In the genomic region with DNA sequence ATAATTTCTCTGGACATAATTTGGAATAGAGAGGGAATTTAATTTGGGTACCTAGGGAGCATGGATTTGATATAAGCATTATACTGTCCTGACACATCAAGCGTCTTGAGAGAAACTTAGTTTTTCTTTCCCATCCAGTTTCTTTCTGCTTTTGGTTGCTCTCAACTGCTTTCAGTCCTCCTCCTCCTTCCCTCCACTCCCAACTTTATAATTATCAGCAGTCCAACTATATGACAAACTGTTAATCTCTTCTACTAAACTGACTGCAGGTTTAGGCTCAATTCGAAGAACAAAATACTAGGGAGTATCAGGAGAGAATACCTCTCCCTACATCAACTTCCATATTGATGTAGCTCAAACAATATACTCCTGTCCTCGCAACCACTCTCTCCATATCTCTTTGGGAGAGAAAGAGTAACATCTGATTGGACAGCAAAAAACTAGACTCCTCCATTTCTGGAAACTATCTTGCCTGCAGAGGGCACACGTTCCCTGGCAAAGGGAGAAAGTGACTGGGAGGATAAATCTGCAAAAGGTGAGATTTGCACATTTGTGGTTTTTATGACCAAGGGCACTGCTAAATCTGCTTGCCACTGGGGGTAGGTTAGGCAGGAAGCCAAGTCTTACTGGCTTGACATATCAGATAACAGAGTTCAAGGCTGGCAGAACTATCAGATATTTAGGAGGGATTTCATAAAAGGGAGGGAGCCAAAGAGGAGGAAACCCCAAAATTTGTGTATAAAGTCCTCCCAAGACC, we compare ENCODE assay signal across 8 cellular contexts. TPM values are rescaled to one million over a fixed set of nuclear protein-coding genes. Genes with fewer than 3 reads are reported as not detected.
A peak's percentile ranks its signal among the peaks of the same experiment; 100 is the strongest.
DNase-seq lines count a peak whose midpoint lies in the region; ATAC-seq and TF ChIP-seq lines count a peak whose summit lies in the region.

No MANE protein-coding gene starts in this region.

- no peaks in the 10 kb centered on the region for H3K36me3 ChIP-seq in Panc1 (ENCODE audit: control insufficient read depth, insufficient read depth, low read length)

- peak; percentile 93 for ATAC-seq in Panc1

- no peaks in the 10 kb centered on the region for H3K9me3 ChIP-seq in Panc1 (ENCODE audit: control insufficient read depth, insufficient read depth, low read depth, low read length)

- BruUV-seq in Panc1 (replicated peaks; lab: Mats Ljungman, UMichigan) = no TSS peak

- peaks cover 18% of the 10 kb centered on the region for H3K4me1 Mint-ChIP-seq in activated naive CD8-positive, alpha-beta T cell treated with anti-CD3 and anti-CD28 coated beads for 36 hours

- intact Hi-C loops in Panc1 (cut with micrococcal nuclease; ENCODE audit: unreplicated experiment) (no loop called here), posterior vena cava (cut with DNase I) (no loop called here)

- H3K4me1 ChIP-seq in Panc1 (ENCODE audit: control insufficient read depth, insufficient read depth, low read length) = no peaks in the 10 kb centered on the region; the same call in 1 of the 2 replicates

- no peak overlapping the region for H3K27ac ChIP-seq in Panc1 (ENCODE audit: low read length)

- H3K36me3 Mint-ChIP-seq in activated naive CD8-positive, alpha-beta T cell treated with anti-CD3 and anti-CD28 coated beads for 36 hours = no peaks in the 10 kb centered on the region

- H3K27me3 ChIP-seq in Panc1 (ENCODE audit: control insufficient read depth, insufficient read depth, low read length) = no peaks in the 10 kb centered on the region

- in situ Hi-C loops in Panc1 (cut with HindIII; ENCODE audit: low pct_unique_long_range_greater_than_20kb, low sequenced_read_pairs) = no loop called here

- peak; percentile 4 to 6 for DNase-seq in activated CD8-positive, alpha-beta memory T cell treated with anti-CD3 and anti-CD28 coated beads for 1 hour (ENCODE audit: extremely low read depth in 1 of 2, low read depth in 1 of 2)
- DNase-seq in activated CD8-positive, alpha-beta memory T cell treated with anti-CD3 and anti-CD28 coated beads for 24 hours = no peak
- DNase-seq in HuH-7 (ENCODE audit: low spot score) = peak; percentile 74
- DNase-seq in Panc1 (ENCODE audit: low read depth, low spot score) = peak; percentile 43
- DNase-seq in activated naive CD8-positive, alpha-beta T cell treated with anti-CD3 and anti-CD28 coated beads for 36 hours = peak; percentile 59
- DNase-seq in hepatic stellate cell (ENCODE audit: low spot score) = peak; percentile 76
- peak; percentile 19 to 44 (median 25) for DNase-seq in stimulated activated CD4-positive, alpha-beta T cell treated with anti-CD3 and anti-CD28 coated beads, Interleukin-12 subunit alpha, Interleukin-12 subunit beta, amount 100 ng/mL, for 48 hours (ENCODE audit: low read depth in 2 of 3, low spot score in 1 of 3)
- no peak for DNase-seq in posterior vena cava (ENCODE audit: low spot score)

- POLR2A ChIA-PET in Panc1 (lab: Charles Lee) = interaction anchor here (0.5 kb wide), 1 partner anchor 280 kb away, joined by 3 read pairs; no protein-coding TSS in a partner anchor

- H3K9me3 Mint-ChIP-seq in activated naive CD8-positive, alpha-beta T cell treated with anti-CD3 and anti-CD28 coated beads for 36 hours = no peaks in the 10 kb centered on the region

- peak; percentile 81 for TF ChIP-seq CTCF in Panc1 (IDR thresholded peaks at IDR 0.05)

- H3K27me3 Mint-ChIP-seq in activated naive CD8-positive, alpha-beta T cell treated with anti-CD3 and anti-CD28 coated beads for 36 hours = no peaks in the 10 kb centered on the region

- H3K4me3 Mint-ChIP-seq in activated naive CD8-positive, alpha-beta T cell treated with anti-CD3 and anti-CD28 coated beads for 36 hours = peak overlapping the region; percentile 29

- CTCF ChIA-PET in Panc1 (lab: Charles Lee) = interaction anchor here (1.1 kb wide), 1 partner anchor 257 kb away, joined by 10 read pairs; no protein-coding TSS in a partner anchor

- no peak overlapping the region for H3K4me3 ChIP-seq in Panc1 (ENCODE audit: low read depth in 2 of 2, low read length in 2 of 2)

- H3K27ac Mint-ChIP-seq in activated naive CD8-positive, alpha-beta T cell treated with anti-CD3 and anti-CD28 coated beads for 36 hours = no peak overlapping the region

RNA-seq across cellular contexts. Expression of a gene that starts 40.1 kb away (rescaled TPM):
- total RNA-seq in Panc1 (2021; ENCODE audit: unreplicated experiment) = 6.4 TPM
- 3.6 TPM for polyA plus RNA-seq in Panc1 (2012; ENCODE audit: insufficient read length)
- 1 to 10 TPM; 7.5 to 8.0 TPM for total RNA-seq in activated naive CD8-positive, alpha-beta T cell treated with anti-CD3 and anti-CD28 coated beads for 36 hours
- 10 to 100 TPM; 11.1 to 12.0 TPM for total RNA-seq in posterior vena cava

Comparison
In these comparisons a context has a peak if more than half of its experiments do, and no peak if none do; other contexts are left out.
1. DNase-seq: peak in activated CD8-positive, alpha-beta memory T cell treated with anti-CD3 and anti-CD28 coated beads for 1 hour (2 of 2), HuH-7 (single experiment), Panc1 (single experiment), activated naive CD8-positive, alpha-beta T cell treated with anti-CD3 and anti-CD28 coated beads for 36 hours (single experiment), hepatic stellate cell (single experiment) and stimulated activated CD4-positive, alpha-beta T cell treated with anti-CD3 and anti-CD28 coated beads, Interleukin-12 subunit alpha, Interleukin-12 subunit beta, amount 100 ng/mL, for 48 hours (3 of 3); none in activated CD8-positive, alpha-beta memory T cell treated with anti-CD3 and anti-CD28 coated beads for 24 hours (single experiment) and posterior vena cava (single experiment).